18 cellular contexts compared by ENCODE assay signal in genomic region chr4:26176621-26177121, GRCh38.
DNase-seq lines count a peak whose midpoint lies in the region; ATAC-seq, FAIRE-seq and TF ChIP-seq lines count a peak whose summit lies in the region.
"Had no signal": no experiment of that assay in that cellular context is flagged by ENCODE, and none has a peak within 500 bp of the region (broad histone marks: within the 10 kb centered on the region; RNA-seq: fewer than 3 reads in every experiment).

No MANE protein-coding gene starts in this region.

- no peak overlapping the region for H3K27ac ChIP-seq in adrenal gland
- no peak overlapping the region for H3K27ac ChIP-seq in prostate gland

- TF ChIP-seq CTCF in fibroblast of pulmonary artery (IDR thresholded peaks at IDR 0.05; ENCODE audit: low read length, missing control alignments) (no peak), adrenal gland (IDR thresholded peaks at IDR 0.05) (no peak), prostate gland (IDR thresholded peaks at IDR 0.05) (no peak)

- peak; percentile 24 for FAIRE-seq in GM12892 (lab: Jason Lieb, UNC)

- H3K27me3 Mint-ChIP-seq in T-helper 17 cell: peaks cover 12% of the 10 kb centered on the region

- no peak overlapping the region for H3K4me3 Mint-ChIP-seq in T-helper 17 cell
- H3K4me3 Mint-ChIP-seq: CD8-positive, alpha-beta memory T cell; naive thymus-derived CD4-positive, alpha-beta T cell had no signal

- WGBS in adrenal gland, 4 donors: 71 to 88% (median 78%) methylated on average over 5 to 6 of the region's 6 CpGs
- WGBS in prostate gland: 66% methylated on average over 6 of the region's 6 CpGs

- H3K9me3 ChIP-seq in T-helper 17 cell (ENCODE audit: control insufficient read depth, low read length, poor library complexity, severe bottlenecking) (no peaks in the 10 kb centered on the region), adrenal gland (replicated peaks in 1 of 3) (no peaks in the 10 kb centered on the region), prostate gland (no peaks in the 10 kb centered on the region)

- intact Hi-C loops in sciatic nerve (cut with DNase I): no loop called here
- intact Hi-C loops in adrenal gland (cut with DNase I): no loop called here
- intact Hi-C loops in prostate gland (cut with DNase I): loop anchor here (10.0 kb wide), 1 partner anchor 228 kb away; no protein-coding TSS in a partner anchor

- H3K27me3 ChIP-seq in adrenal gland (no peaks in the 10 kb centered on the region), prostate gland (replicated peaks; ENCODE audit: insufficient read depth) (no peaks in the 10 kb centered on the region)

- H3K4me3 ChIP-seq in fibroblast of pulmonary artery (replicated peaks; ENCODE audit: low read depth, low read length) (no peak overlapping the region), adrenal gland (no peak overlapping the region), prostate gland (no peak overlapping the region)
- H3K4me3 ChIP-seq: skin epidermis had no signal

- H3K4me1 ChIP-seq in adrenal gland (replicated peaks in 1 of 2) (no peaks in the 10 kb centered on the region), prostate gland (replicated peaks) (peaks cover 7% of the 10 kb centered on the region)

- peaks cover 21% of the 10 kb centered on the region for H3K4me1 Mint-ChIP-seq in T-helper 17 cell

- no peak for ATAC-seq in T-helper 17 cell
- ATAC-seq in sciatic nerve: peak; percentile 27
- ATAC-seq: activated CD4-positive, CD25-positive, alpha-beta regulatory T cell treated with anti-CD3 and anti-CD28 coated beads, Interleukin-2, amount 50 U/mL, for 24 hours; naive thymus-derived CD4-positive, alpha-beta T cell; Panc1 had no signal

- peak overlapping the region; percentile 93 for H3K27ac Mint-ChIP-seq in T-helper 17 cell
- H3K27ac Mint-ChIP-seq: naive thymus-derived CD4-positive, alpha-beta T cell had no signal

- H3K36me3 ChIP-seq in adrenal gland (replicated peaks in 1 of 2) (no peaks in the 10 kb centered on the region), prostate gland (no peaks in the 10 kb centered on the region)

- peaks cover 3% of the 10 kb centered on the region for H3K36me3 Mint-ChIP-seq in T-helper 17 cell (ENCODE audit: low read depth)
- H3K36me3 Mint-ChIP-seq: CD8-positive, alpha-beta memory T cell had no signal

- DNase-seq in GM12892 (ENCODE audit: insufficient read length) (no peak), T-helper 17 cell (no peak), fibroblast of pulmonary artery (ENCODE audit: low read depth) (peak; percentile 56), sciatic nerve (ENCODE audit: low spot score) (no peak), adrenal gland (no peak), prostate gland (ENCODE audit: low spot score) (no peak), NCI-H774 (lab: John Stamatoyannopoulos, UW) (no peak), NCI-H82 (lab: John Stamatoyannopoulos, UW) (no peak)
- DNase-seq: activated T-cell treated with anti-CD3 and anti-CD28 coated beads, Interleukin-2, amount 50 U/mL, for 1 hour; amygdala; CD8-positive, alpha-beta memory T cell; GF-D8; naive thymus-derived CD4-positive, alpha-beta T cell; NCI-H187 treated with DMSO at 0.1 percent for 48 hours; NCI-H526 had no signal

- TF ChIP-seq POLR2A in GM12892 (IDR thresholded peaks at IDR 0.05; ENCODE audit: low read depth, low read length) (no peak), adrenal gland (IDR thresholded peaks at IDR 0.05) (no peak), prostate gland (IDR thresholded peaks at IDR 0.05) (no peak)
